Comparison of ENCODE assay signal across 18 cellular contexts in the genomic region with DNA sequence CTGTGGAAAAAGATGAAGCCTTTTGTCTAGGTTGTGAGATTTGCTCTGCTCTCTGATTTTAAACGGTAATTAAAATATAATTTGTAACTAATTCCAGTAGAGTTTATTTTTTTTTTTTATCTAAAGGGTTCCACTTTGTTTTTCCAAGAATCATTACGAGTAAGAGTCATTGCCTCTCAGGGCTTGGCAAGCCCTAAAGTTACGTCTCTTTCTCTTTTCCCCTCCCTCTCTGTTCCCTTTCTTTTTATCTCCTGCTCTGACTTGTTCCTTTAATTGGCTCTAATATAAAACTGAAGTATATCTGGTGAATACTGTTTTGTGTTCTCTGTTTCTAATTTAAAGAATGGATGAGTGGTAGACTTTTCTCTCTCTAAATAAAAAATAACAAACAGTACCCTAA.
DNase-seq lines count a peak whose midpoint lies in the region; ATAC-seq and TF ChIP-seq lines count a peak whose summit lies in the region.
"Had no signal": no experiment of that assay in that cellular context is flagged by ENCODE, and none has a peak within 500 bp of the region (broad histone marks: within the 10 kb centered on the region; RNA-seq: fewer than 3 reads in every experiment).

No MANE protein-coding gene starts in this region.

- peaks cover 14% of the 10 kb centered on the region for H3K4me1 Mint-ChIP-seq in nephron progenitor cell
- H3K4me1 Mint-ChIP-seq: neural crest cell; stimulated activated naive CD8-positive, alpha-beta T cell treated with anti-CD3 and anti-CD28 coated beads, Interleukin-15, amount 100 ng/mL, for 72 hours had no signal

- peak overlapping the region; percentile 71 for H3K27ac Mint-ChIP-seq in nephron progenitor cell
- H3K27ac Mint-ChIP-seq: stimulated activated naive CD8-positive, alpha-beta T cell treated with anti-CD3 and anti-CD28 coated beads, Interleukin-15, amount 100 ng/mL, for 72 hours had no signal

- no peaks in the 10 kb centered on the region for H3K9me3 ChIP-seq in MG63
- H3K9me3 ChIP-seq: colonic mucosa had no signal

- no peak overlapping the region for H3K4me3 ChIP-seq in MG63
- H3K4me3 ChIP-seq: colonic mucosa had no signal

- no peak for ATAC-seq in HG02981 (IDR thresholded peaks at IDR 0.05; ENCODE audit: unreplicated experiment)
- no peak for ATAC-seq in SK-N-SH treated with all-trans-retinoic acid at 6 μM for 48 hours
- ATAC-seq: stimulated activated naive CD8-positive, alpha-beta T cell treated with anti-CD3 and anti-CD28 coated beads, Interleukin-15, amount 100 ng/mL, for 72 hours had no signal

- H3K27me3 ChIP-seq in MG63 = no peaks in the 10 kb centered on the region
- H3K27me3 ChIP-seq: colonic mucosa had no signal

- H3K36me3 ChIP-seq in MG63 = no peaks in the 10 kb centered on the region
- H3K36me3 ChIP-seq: colonic mucosa had no signal

- no peak for TF ChIP-seq CTCF in nephron progenitor cell (IDR thresholded peaks at IDR 0.05)

- peaks cover 3% of the 10 kb centered on the region for H3K27me3 Mint-ChIP-seq in nephron progenitor cell (ENCODE audit: low read depth, poor library complexity)
- H3K27me3 Mint-ChIP-seq: stimulated activated naive CD8-positive, alpha-beta T cell treated with anti-CD3 and anti-CD28 coated beads, Interleukin-15, amount 100 ng/mL, for 72 hours had no signal

- peak; percentile 4 for DNase-seq in AG08396 (ENCODE audit: low spot score)
- peak; percentile 8 for DNase-seq in MG63
- peak; percentile 64 for DNase-seq in fibroblast of peridontal ligament (ENCODE audit: extremely low read depth)
- no peak for DNase-seq in nephron progenitor cell
- DNase-seq in KG1 (lab: John Stamatoyannopoulos, UW) = no peak
- no peak for DNase-seq in activated CD8-positive, alpha-beta memory T cell treated with anti-CD3 and anti-CD28 coated beads, Interleukin-2, amount 50 U/mL, for 48 hours
- DNase-seq: activated gamma-delta T cell; amniotic stem cell; colonic mucosa; COR-L47; glutamatergic neuron; NCI-H1694 treated with DMSO at 0.1 percent for 48 hours; NCI-H524 treated with DMSO at 0.1 percent for 48 hours; SIG-M5; stimulated activated naive CD8-positive, alpha-beta T cell treated with anti-CD3 and anti-CD28 coated beads, Interleukin-15, amount 100 ng/mL, for 72 hours had no signal

- no peaks in the 10 kb centered on the region for H3K9me3 Mint-ChIP-seq in nephron progenitor cell
- H3K9me3 Mint-ChIP-seq: neural crest cell; stimulated activated naive CD8-positive, alpha-beta T cell treated with anti-CD3 and anti-CD28 coated beads, Interleukin-15, amount 100 ng/mL, for 72 hours had no signal

- no peaks in the 10 kb centered on the region for H3K36me3 Mint-ChIP-seq in nephron progenitor cell (ENCODE audit: low read depth)

- no peak overlapping the region for H3K4me3 Mint-ChIP-seq in nephron progenitor cell
- H3K4me3 Mint-ChIP-seq: neural crest cell; stimulated activated naive CD8-positive, alpha-beta T cell treated with anti-CD3 and anti-CD28 coated beads, Interleukin-15, amount 100 ng/mL, for 72 hours had no signal

TF ChIP-seq in SK-N-SH treated with all-trans-retinoic acid at 6 μM for 48 hours, 23 proteins besides CTCF, POLR2A, EP300 and RAD21:
- TF ChIP-seq ZNF8 (CRISPR knock-in tag; IDR thresholded peaks at IDR 0.05) (no peak), ZNF70 (CRISPR knock-in tag; IDR thresholded peaks at IDR 0.05) (no peak), ARNTL (CRISPR knock-in tag; IDR thresholded peaks at IDR 0.05; ENCODE audit: borderline replicate concordance, low read depth) (no peak), ZFP30 (CRISPR knock-in tag; IDR thresholded peaks at IDR 0.05) (no peak), ZFP3 (CRISPR knock-in tag; IDR thresholded peaks at IDR 0.05) (no peak)

Comparison
In these comparisons a context has a peak if more than half of its experiments do, and no peak if none do; other contexts are left out.
1. DNase-seq: peak in AG08396 (single experiment), MG63 (single experiment) and fibroblast of peridontal ligament (single experiment); none in nephron progenitor cell (single experiment), KG1 (single experiment) and activated CD8-positive, alpha-beta memory T cell treated with anti-CD3 and anti-CD28 coated beads, Interleukin-2, amount 50 U/mL, for 48 hours (single experiment).